8 cellular contexts compared by ENCODE assay signal in the genomic region with DNA sequence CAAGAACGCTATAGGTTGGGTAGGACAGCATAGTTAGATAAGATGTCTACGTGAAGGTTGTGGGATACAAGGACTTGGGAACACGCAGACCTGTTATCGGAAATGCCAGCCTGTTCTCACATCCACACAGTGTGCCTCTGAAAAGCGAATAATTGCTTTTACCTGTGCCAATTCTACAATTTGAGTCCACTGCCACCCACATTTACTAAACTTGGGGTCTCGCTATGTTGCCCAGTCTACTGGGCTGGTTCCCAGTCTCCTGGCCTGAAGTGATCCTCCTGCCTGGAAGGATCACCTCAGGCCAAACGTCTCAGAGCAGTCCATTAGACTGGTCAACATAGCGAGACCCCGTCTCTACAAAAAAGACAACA. TPM values are rescaled to one million over a fixed set of nuclear protein-coding genes. Genes with fewer than 3 reads are reported as not detected.
DNase-seq lines count a peak whose midpoint lies in the region; ATAC-seq, FAIRE-seq and TF ChIP-seq lines count a peak whose summit lies in the region.

No MANE protein-coding gene starts in this region.

- H3K36me3 Mint-ChIP-seq in CD8-positive, alpha-beta memory T cell: peaks cover 2 to 21% (median 2%) of the 10 kb centered on the region in 3 donors

- FAIRE-seq in endothelial cell of umbilical vein (lab: Jason Lieb, UNC): no peak

- ATAC-seq in omental fat pad (ENCODE audit: low FRiP score) (peak; percentile 1), HG02798 (IDR thresholded peaks at IDR 0.05; ENCODE audit: poor library complexity, unreplicated experiment) (no peak)

- H3K27ac ChIP-seq in CD8-positive, alpha-beta memory T cell (ENCODE audit: low read depth, low read length): peak overlapping the region; percentile 91
- H3K27ac ChIP-seq in PC-9 (peak overlapping the region; percentile 98), endothelial cell of umbilical vein (ENCODE audit: insufficient read depth, low read depth, low read length) (peak overlapping the region; percentile 96)

- intact Hi-C loops in PC-9 (cut with micrococcal nuclease; ENCODE audit: unreplicated experiment): loop anchor here (1.0 to 5.0 kb wide), 5 partner anchors 22 to 216 kb away; partner anchors contain the start of genes CHP1, EXD1, NUSAP1 and OIP5
- intact Hi-C loops in endothelial cell of umbilical vein (cut with micrococcal nuclease): loop anchor here (1.0 to 10.0 kb wide), 4 partner anchors 13 to 211 kb away; partner anchors contain the start of gene CHP1

- H3K4me1 ChIP-seq in CD8-positive, alpha-beta memory T cell (ENCODE audit: insufficient read depth, low read length): peaks cover 18% of the 10 kb centered on the region
- H3K4me1 ChIP-seq in PC-9 (replicated peaks; ENCODE audit: insufficient read depth) (peaks cover 6% of the 10 kb centered on the region; the same call in 1 of the 2 replicates), endothelial cell of umbilical vein (ENCODE audit: control insufficient read depth, extremely low read depth, insufficient read depth, low read length) (peaks cover 11% of the 10 kb centered on the region)

- no peaks in the 10 kb centered on the region for H3K9me3 ChIP-seq in CD8-positive, alpha-beta memory T cell (ENCODE audit: low read length)
- H3K9me3 ChIP-seq in PC-9 (ENCODE audit: insufficient read depth, low read depth) (no peaks in the 10 kb centered on the region), endothelial cell of umbilical vein (replicated peaks; ENCODE audit: control insufficient read depth, insufficient read depth, low read length) (no peaks in the 10 kb centered on the region)

- DNase-seq in CD8-positive, alpha-beta memory T cell: peak in 1 of 5 donors; percentile 8
- DNase-seq in PC-9: no peak
- DNase-seq in endothelial cell of umbilical vein (ENCODE audit: low read depth, low spot score): no peak
- no peak for DNase-seq in omental fat pad (ENCODE audit: low spot score)
- no peak for DNase-seq in middle frontal gyrus (ENCODE audit: extremely low spot score, low spot score)
- no peak for DNase-seq in effector CD4-positive, alpha-beta T cell
- no peak for DNase-seq in UCSD-AML1 (lab: John Stamatoyannopoulos, UW; ENCODE audit: unreplicated experiment)

- BruUV-seq in PC-9 (replicated peaks; lab: Mats Ljungman, UMichigan): TSS peak; percentile 92
- TSS peak; percentile 97 for BruUV-seq in endothelial cell of umbilical vein (replicated peaks; lab: Mats Ljungman, UMichigan)

- H3K79me2 ChIP-seq in PC-9 (ENCODE audit: low read depth) (peaks cover 39% of the 10 kb centered on the region), endothelial cell of umbilical vein (ENCODE audit: control insufficient read depth, insufficient read depth, low read length) (peaks cover 38% of the 10 kb centered on the region)

- CTCF ChIA-PET in CD8-positive, alpha-beta memory T cell (lab: Charles Lee): interaction anchor here (1.1 to 1.5 kb wide), 3 partner anchors 114 to 223 kb away, joined by 3 to 5 read pairs (median 5); partner anchors contain the start of genes CHP1 and VPS18
- CTCF ChIA-PET in PC-9 (lab: Charles Lee): no interaction called here
- CTCF ChIA-PET in endothelial cell of umbilical vein (lab: Charles Lee): interaction anchor here (1.0 kb wide), 1 partner anchor 211 kb away, joined by 3 read pairs; no protein-coding TSS in a partner anchor

- no peaks in the 10 kb centered on the region for H3K36me3 ChIP-seq in CD8-positive, alpha-beta memory T cell (ENCODE audit: insufficient read depth, low read length)
- H3K36me3 ChIP-seq in PC-9 (ENCODE audit: low read depth): no peaks in the 10 kb centered on the region
- no peaks in the 10 kb centered on the region for H3K36me3 ChIP-seq in endothelial cell of umbilical vein (ENCODE audit: control insufficient read depth in 2 of 2, extremely low read depth in 1 of 2, insufficient read depth in 2 of 2, low read length in 2 of 2)

- dilution Hi-C loops in endothelial cell of umbilical vein (cut with MboI; ENCODE audit: extremely low pct_ligation_motif_present, low sequenced_read_pairs): no loop called here

- H3K9ac ChIP-seq in endothelial cell of umbilical vein (replicated peaks; ENCODE audit: extremely low read depth, insufficient read depth, low read length): peak overlapping the region; percentile 99

- peak overlapping the region; percentile 92 to 100 (median 98) for H3K4me3 Mint-ChIP-seq in CD8-positive, alpha-beta memory T cell

- H4K20me1 ChIP-seq in PC-9 (ENCODE audit: insufficient read depth) (no peaks in the 10 kb centered on the region), endothelial cell of umbilical vein (replicated peaks; ENCODE audit: control insufficient read depth, extremely low read depth, insufficient read depth, low read length) (no peaks in the 10 kb centered on the region)

- H2AFZ ChIP-seq in PC-9 (peak overlapping the region; percentile 82), endothelial cell of umbilical vein (ENCODE audit: low read depth, low read length) (peak overlapping the region; percentile 87)

- no peaks in the 10 kb centered on the region for H3K27me3 ChIP-seq in CD8-positive, alpha-beta memory T cell (ENCODE audit: insufficient read depth, low read length, poor library complexity, severe bottlenecking)
- H3K27me3 ChIP-seq in PC-9 (ENCODE audit: insufficient read depth, low read depth) (no peaks in the 10 kb centered on the region), endothelial cell of umbilical vein (ENCODE audit: control insufficient read depth in 2 of 2, insufficient read depth in 2 of 2, low read length in 2 of 2) (peaks cover 0 to 3% of the 10 kb centered on the region in 2 experiments)

- H3F3A ChIP-seq in PC-9 (ENCODE audit: insufficient read depth, low read depth): no peaks in the 10 kb centered on the region; the same call in 1 of the 2 replicates

- peak overlapping the region; percentile 94 to 100 (median 100) for H3K27ac Mint-ChIP-seq in CD8-positive, alpha-beta memory T cell

- H3K27me3 Mint-ChIP-seq in CD8-positive, alpha-beta memory T cell: peaks cover 0 to 3% of the 10 kb centered on the region in 2 donors

- peaks cover 23 to 44% (median 34%) of the 10 kb centered on the region in 3 donors for H3K4me1 Mint-ChIP-seq in CD8-positive, alpha-beta memory T cell

- TF ChIP-seq CTCF in PC-9 (conservative IDR thresholded peaks at IDR 0.05) (no peak), endothelial cell of umbilical vein (IDR thresholded peaks at IDR 0.05; ENCODE audit: extremely low read depth in 1 of 2, insufficient read depth in 1 of 2, low read depth in 1 of 2, low read length in 2 of 2) (no peak), omental fat pad (IDR thresholded peaks at IDR 0.05) (no peak)

- no peaks in the 10 kb centered on the region for H3K9me3 Mint-ChIP-seq in CD8-positive, alpha-beta memory T cell

- H3K9me1 ChIP-seq in endothelial cell of umbilical vein (replicated peaks; ENCODE audit: control insufficient read depth, extremely low read depth, insufficient read depth, low read length): no peaks in the 10 kb centered on the region

- H3K9me2 ChIP-seq in PC-9 (ENCODE audit: insufficient read depth): no peaks in the 10 kb centered on the region

- H3K4me2 ChIP-seq in PC-9: peak overlapping the region; percentile 87
- H3K4me2 ChIP-seq in endothelial cell of umbilical vein (ENCODE audit: insufficient read depth, low read length): peak overlapping the region; percentile 68

- H3K4me3 ChIP-seq in CD8-positive, alpha-beta memory T cell (ENCODE audit: low read length): peak overlapping the region; percentile 90
- H3K4me3 ChIP-seq in PC-9 (peak overlapping the region; percentile 90), endothelial cell of umbilical vein (replicated peaks in 1 of 3; ENCODE audit: insufficient read depth in 1 of 3, low read depth in 1 of 3, low read length in 3 of 3) (peak overlapping the region; percentile 77 to 95 (median 89))

- POLR2A ChIA-PET in CD8-positive, alpha-beta memory T cell (lab: Charles Lee): interaction anchor here (0.8 to 1.6 kb wide), 6 partner anchors 115 to 223 kb away, joined by 3 to 6 read pairs (median 3); partner anchors contain the start of genes CHAC1, NUSAP1, OIP5 and VPS18
- POLR2A ChIA-PET in PC-9 (lab: Charles Lee; ENCODE audit: unreplicated experiment): no interaction called here
- POLR2A ChIA-PET in endothelial cell of umbilical vein (lab: Charles Lee): interaction anchor here (0.7 to 1.5 kb wide), 3 partner anchors 13 to 186 kb away, joined by 3 to 5 read pairs (median 4); no protein-coding TSS in a partner anchor

- TF ChIP-seq POLR2A in endothelial cell of umbilical vein (IDR thresholded peaks at IDR 0.05; ENCODE audit: low read depth, low read length): no peak

TF ChIP-seq in endothelial cell of umbilical vein, 7 proteins besides CTCF, POLR2A, EP300 and RAD21:
- no peak for TF ChIP-seq FOS (IDR thresholded peaks at IDR 0.05; ENCODE audit: borderline replicate concordance, insufficient read depth, low read length)
- TF ChIP-seq EZH2 (IDR thresholded peaks at IDR 0.05; ENCODE audit: borderline replicate concordance, low read depth, low read length, severe bottlenecking): no peak
- no peak for TF ChIP-seq JUN (IDR thresholded peaks at IDR 0.05; ENCODE audit: borderline replicate concordance, insufficient read depth, insufficient read length, low read depth)
- no peak for TF ChIP-seq MYC (IDR thresholded peaks at IDR 0.05; ENCODE audit: low read depth, low read length)
- TF ChIP-seq POLR2AphosphoS5 (IDR thresholded peaks at IDR 0.05; ENCODE audit: insufficient read depth, low read depth, low read length): no peak
- TF ChIP-seq, protein P1, sequence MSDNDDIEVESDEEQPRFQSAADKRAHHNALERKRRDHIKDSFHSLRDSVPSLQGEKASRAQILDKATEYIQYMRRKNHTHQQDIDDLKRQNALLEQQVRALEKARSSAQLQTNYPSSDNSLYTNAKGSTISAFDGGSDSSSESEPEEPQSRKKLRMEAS (IDR thresholded peaks at IDR 0.05; ENCODE audit: insufficient read depth, insufficient read length): no peak
- TF ChIP-seq GATA2 (IDR thresholded peaks at IDR 0.05; ENCODE audit: insufficient read depth, insufficient read length, low read depth, low read length): no peak

RNA-seq across cellular contexts. Expression of gene INO80, which starts 0.8 kb away (rescaled TPM):
- 10 to 100 TPM; 26.3 to 29.2 TPM for total RNA-seq in CD8-positive, alpha-beta memory T cell
- 7.2 TPM for polyA plus RNA-seq in CD8-positive, alpha-beta memory T cell
- total RNA-seq in PC-9 (2021) (11.3 and 18.8 TPM in 2 replicates), endothelial cell of umbilical vein (22.9 and 29.1 TPM in 2 replicates), omental fat pad (10 to 100 TPM; 27.9 to 31.6 (median 28.4) TPM)
- polyA plus RNA-seq in endothelial cell of umbilical vein: 4.4 and 5.7 TPM in 2 replicates
- 7.0 and 8.0 TPM in 2 replicates for polyA plus RNA-seq in endothelial cell of umbilical vein (2011; cell fraction: cytosol; rRNA removed)
- polyA plus RNA-seq in endothelial cell of umbilical vein (2011; cell fraction: nucleus; rRNA removed): 17.3 and 17.8 TPM in 2 replicates
- polyA plus RNA-seq in endothelial cell of umbilical vein (2012): 8.6 and 12.8 TPM in 2 replicates
- polyA minus RNA-seq in endothelial cell of umbilical vein: 19.1 and 28.5 TPM in 2 replicates
- polyA minus RNA-seq in endothelial cell of umbilical vein (2011; cell fraction: cytosol; rRNA and poly(A)+ RNA removed): 15.7 TPM
- polyA minus RNA-seq in endothelial cell of umbilical vein (2011; cell fraction: nucleus; rRNA and poly(A)+ RNA removed): 27.5 and 30.5 TPM in 2 replicates
